18 cellular contexts compared by ENCODE assay signal in genomic region chr2:27400348-27401135, GRCh38. TPM values are rescaled to one million over a fixed set of nuclear protein-coding genes. Genes with fewer than 3 reads are reported as not detected.
A peak's percentile ranks its signal among the peaks of the same experiment; 100 is the strongest.
DNase-seq lines count a peak whose midpoint lies in the region; ATAC-seq and TF ChIP-seq lines count a peak whose summit lies in the region.
"Had no signal": no experiment of that assay in that cellular context is flagged by ENCODE, and none has a peak within 500 bp of the region (broad histone marks: within the 10 kb centered on the region; RNA-seq: fewer than 3 reads in every experiment).

No MANE protein-coding gene starts in this region.

- H3K36me3 ChIP-seq in SK-N-MC (ENCODE audit: insufficient read depth, low read length): peaks cover 29% of the 10 kb centered on the region
- H3K36me3 ChIP-seq: cardiac muscle cell had no signal

- H3K4me3 ChIP-seq in SK-N-MC: no peak overlapping the region
- H3K4me3 ChIP-seq: cardiac muscle cell, tibial artery had no signal

- H3K27ac ChIP-seq in SK-N-MC: peak overlapping the region; percentile 46; the same call in 1 of the 2 replicates
- H3K27ac ChIP-seq: cardiac muscle cell, foreskin keratinocyte, tibial artery had no signal

- no peak for TF ChIP-seq CTCF in endothelial cell (IDR thresholded peaks at IDR 0.05; ENCODE audit: unreplicated experiment)

- no peaks in the 10 kb centered on the region for H3K9me3 Mint-ChIP-seq in activated naive CD8-positive, alpha-beta T cell (ENCODE audit: low read depth)
- H3K9me3 Mint-ChIP-seq in activated naive CD8-positive, alpha-beta T cell treated with anti-CD3 and anti-CD28 coated beads, Interleukin-2, amount 50 U/mL, for 24 hours: no peaks in the 10 kb centered on the region
- H3K9me3 Mint-ChIP-seq in endothelial cell (ENCODE audit: unreplicated experiment): no peaks in the 10 kb centered on the region
- no peaks in the 10 kb centered on the region for H3K9me3 Mint-ChIP-seq in stimulated activated naive B cell treated with anti-CD40 and anti-IgM and Interleukin-4, amounts not matched to agents 10 μg/mL and 1 μg/mL and 100 μg/mL, for 72 hours
- H3K9me3 Mint-ChIP-seq: nephron had no signal

- H3K27me3 Mint-ChIP-seq in activated naive CD8-positive, alpha-beta T cell: no peaks in the 10 kb centered on the region
- no peaks in the 10 kb centered on the region for H3K27me3 Mint-ChIP-seq in activated naive CD8-positive, alpha-beta T cell treated with anti-CD3 and anti-CD28 coated beads, Interleukin-2, amount 50 U/mL, for 24 hours
- peaks cover 2% of the 10 kb centered on the region for H3K27me3 Mint-ChIP-seq in endothelial cell (ENCODE audit: unreplicated experiment)
- H3K27me3 Mint-ChIP-seq in stimulated activated naive B cell treated with anti-CD40 and anti-IgM and Interleukin-4, amounts not matched to agents 10 μg/mL and 1 μg/mL and 100 μg/mL, for 72 hours: no peaks in the 10 kb centered on the region

- H3K4me1 Mint-ChIP-seq in activated naive CD8-positive, alpha-beta T cell (ENCODE audit: low read depth): peaks cover 47% of the 10 kb centered on the region
- H3K4me1 Mint-ChIP-seq in activated naive CD8-positive, alpha-beta T cell treated with anti-CD3 and anti-CD28 coated beads, Interleukin-2, amount 50 U/mL, for 24 hours: peaks cover 35% of the 10 kb centered on the region
- H3K4me1 Mint-ChIP-seq in endothelial cell (ENCODE audit: unreplicated experiment): no peaks in the 10 kb centered on the region
- H3K4me1 Mint-ChIP-seq in stimulated activated naive B cell treated with anti-CD40 and anti-IgM and Interleukin-4, amounts not matched to agents 10 μg/mL and 1 μg/mL and 100 μg/mL, for 72 hours: peaks cover 10 to 39% of the 10 kb centered on the region in 2 donors
- H3K4me1 Mint-ChIP-seq: nephron had no signal

- DNase-seq in activated naive CD8-positive, alpha-beta T cell treated with anti-CD3 and anti-CD28 coated beads, Interleukin-2, amount 50 U/mL, for 24 hours: no peak
- DNase-seq in SK-N-MC (ENCODE audit: low read depth, low spot score) (no peak), endothelial cell (ENCODE audit: low spot score) (no peak), HCEC 1CT (no peak)
- no peak for DNase-seq in stimulated activated naive B cell treated with anti-CD40 and anti-IgM and Interleukin-4, amounts not matched to agents 10 μg/mL and 1 μg/mL and 100 μg/mL, for 72 hours
- DNase-seq: activated CD4-positive, alpha-beta T cell treated with anti-CD3 and anti-CD28 coated beads, Interleukin-2, amount 50 U/mL, for 1 hour; activated gamma-delta T cell treated with Interleukin-2 at 50 U/mL for 16 hours; foreskin keratinocyte; left ventricle myocardium superior; NCI-H1105; NCI-H2171 treated with DMSO at 0.1 percent for 48 hours; right cardiac atrium; tibial artery had no signal

- peaks cover 2% of the 10 kb centered on the region for H3K36me3 Mint-ChIP-seq in activated naive CD8-positive, alpha-beta T cell
- H3K36me3 Mint-ChIP-seq in activated naive CD8-positive, alpha-beta T cell treated with anti-CD3 and anti-CD28 coated beads, Interleukin-2, amount 50 U/mL, for 24 hours (ENCODE audit: low read depth): peaks cover 42% of the 10 kb centered on the region
- H3K36me3 Mint-ChIP-seq in endothelial cell (ENCODE audit: low read depth, unreplicated experiment): peaks cover 3% of the 10 kb centered on the region
- peaks cover 20 to 33% of the 10 kb centered on the region in 2 donors for H3K36me3 Mint-ChIP-seq in stimulated activated naive B cell treated with anti-CD40 and anti-IgM and Interleukin-4, amounts not matched to agents 10 μg/mL and 1 μg/mL and 100 μg/mL, for 72 hours

- no peak for ATAC-seq in activated naive CD8-positive, alpha-beta T cell treated with anti-CD3 and anti-CD28 coated beads, Interleukin-2, amount 50 U/mL, for 24 hours
- ATAC-seq in stimulated activated naive B cell treated with anti-CD40 and anti-IgM and Interleukin-4, amounts not matched to agents 10 μg/mL and 1 μg/mL and 100 μg/mL, for 72 hours (replicated peaks): no peak
- no peak for ATAC-seq in HG03135 (IDR thresholded peaks at IDR 0.05; ENCODE audit: unreplicated experiment)
- no peak for ATAC-seq in GM18870 (IDR thresholded peaks at IDR 0.05; ENCODE audit: unreplicated experiment)
- ATAC-seq: foreskin keratinocyte, left ventricle myocardium superior, right cardiac atrium had no signal

- H3K27ac Mint-ChIP-seq in activated naive CD8-positive, alpha-beta T cell: peak overlapping the region; percentile 46
- H3K27ac Mint-ChIP-seq in activated naive CD8-positive, alpha-beta T cell treated with anti-CD3 and anti-CD28 coated beads, Interleukin-2, amount 50 U/mL, for 24 hours: no peak overlapping the region
- H3K27ac Mint-ChIP-seq in endothelial cell (ENCODE audit: unreplicated experiment): peak overlapping the region; percentile 37
- peak overlapping the region; percentile 14 for H3K27ac Mint-ChIP-seq in stimulated activated naive B cell treated with anti-CD40 and anti-IgM and Interleukin-4, amounts not matched to agents 10 μg/mL and 1 μg/mL and 100 μg/mL, for 72 hours
- H3K27ac Mint-ChIP-seq: nephron had no signal

- H3K9ac ChIP-seq in SK-N-MC (ENCODE audit: insufficient read length): no peak overlapping the region

- H3K4me3 Mint-ChIP-seq in activated naive CD8-positive, alpha-beta T cell: no peak overlapping the region
- no peak overlapping the region for H3K4me3 Mint-ChIP-seq in activated naive CD8-positive, alpha-beta T cell treated with anti-CD3 and anti-CD28 coated beads, Interleukin-2, amount 50 U/mL, for 24 hours
- peak overlapping the region; percentile 42 for H3K4me3 Mint-ChIP-seq in endothelial cell (ENCODE audit: unreplicated experiment)
- no peak overlapping the region for H3K4me3 Mint-ChIP-seq in stimulated activated naive B cell treated with anti-CD40 and anti-IgM and Interleukin-4, amounts not matched to agents 10 μg/mL and 1 μg/mL and 100 μg/mL, for 72 hours
- H3K4me3 Mint-ChIP-seq: nephron had no signal

- H3K9me3 ChIP-seq in SK-N-MC (ENCODE audit: low read depth, low read length): no peaks in the 10 kb centered on the region
- H3K9me3 ChIP-seq: tibial artery had no signal

RNA-seq across cellular contexts. Expression of gene PPM1G, which starts 8.8 kb away (rescaled TPM):
- total RNA-seq in endothelial cell (ENCODE audit: unreplicated experiment): 127 TPM

RNA-seq across cellular contexts. Expression of gene ZNF513, which starts 20.0 kb away (rescaled TPM):
- total RNA-seq in endothelial cell (ENCODE audit: unreplicated experiment): 20.8 TPM

RNA-seq across cellular contexts. Expression of gene NRBP1, which starts 27.9 kb away (rescaled TPM):
- total RNA-seq in endothelial cell (ENCODE audit: unreplicated experiment): 117 TPM

RNA-seq across cellular contexts. Expression of gene SNX17, which starts 30.1 kb away (rescaled TPM):
- 90.5 TPM for total RNA-seq in endothelial cell (ENCODE audit: unreplicated experiment)

RNA-seq across cellular contexts. Expression of gene EIF2B4, which starts 30.4 kb away (rescaled TPM):
- 48.6 TPM for total RNA-seq in endothelial cell (ENCODE audit: unreplicated experiment)
